11 cellular contexts compared by ENCODE assay signal in genomic region chr4:70714061-70714468, GRCh38. TPM values are rescaled to one million over a fixed set of nuclear protein-coding genes. Genes with fewer than 3 reads are reported as not detected.
DNase-seq lines count a peak whose midpoint lies in the region; ATAC-seq, FAIRE-seq and TF ChIP-seq lines count a peak whose summit lies in the region.
"Had no signal": no experiment of that assay in that cellular context is flagged by ENCODE, and none has a peak within 500 bp of the region (broad histone marks: within the 10 kb centered on the region; RNA-seq: fewer than 3 reads in every experiment).

No MANE protein-coding gene starts in this region.

- peaks cover 13 to 60% (median 52%) of the 10 kb centered on the region in 4 donors for H3K4me1 Mint-ChIP-seq in naive thymus-derived CD8-positive, alpha-beta T cell

- CTCF ChIA-PET in HepG2 (lab: Yijun Ruan, JAX; ENCODE audit: low intra/inter-chr PET ratio, low total read pairs) (no interaction called here), PC-9 (lab: Charles Lee) (no interaction called here)

- no peaks in the 10 kb centered on the region for H3F3A ChIP-seq in GM23248 (ENCODE audit: insufficient read depth)
- H3F3A ChIP-seq in PC-9 (ENCODE audit: insufficient read depth, low read depth) = peaks cover 4% of the 10 kb centered on the region; the same call in 1 of the 2 replicates

- in situ Hi-C loops in GM23248 (cut with MboI) (no loop called here), HepG2 (cut with HindIII; ENCODE audit: extremely low pct_ligation_motif_present, low pct_unique_long_range_greater_than_20kb) (no loop called here)

- H3K4me2 ChIP-seq in GM23248 (ENCODE audit: unreplicated experiment) (no peak overlapping the region), HepG2 (ENCODE audit: low read depth, low read length) (peak overlapping the region; percentile 55), PC-9 (no peak overlapping the region)

- H3K36me3 ChIP-seq in GM23248 (ENCODE audit: low read depth) = no peaks in the 10 kb centered on the region
- H3K36me3 ChIP-seq in KOPT-K1 (ENCODE audit: insufficient read depth, low read length) = no peaks in the 10 kb centered on the region
- H3K36me3 ChIP-seq in HepG2 (replicated peaks in 1 of 2; ENCODE audit: control insufficient read depth in 1 of 2, insufficient read depth in 2 of 2, low read length in 2 of 2) = no peaks in the 10 kb centered on the region
- H3K36me3 ChIP-seq in PC-9 (ENCODE audit: low read depth) = no peaks in the 10 kb centered on the region

- H4K20me1 ChIP-seq in GM23248 (ENCODE audit: insufficient read depth) (no peaks in the 10 kb centered on the region), HepG2 (ENCODE audit: insufficient read depth, low read length) (no peaks in the 10 kb centered on the region), PC-9 (ENCODE audit: insufficient read depth) (no peaks in the 10 kb centered on the region)

- H3K36me3 Mint-ChIP-seq in naive thymus-derived CD8-positive, alpha-beta T cell = no peaks in the 10 kb centered on the region
- H3K36me3 Mint-ChIP-seq: natural killer cell had no signal

- H3K9me3 ChIP-seq in GM23248 (ENCODE audit: low read depth) = no peaks in the 10 kb centered on the region
- H3K9me3 ChIP-seq in KOPT-K1 (ENCODE audit: insufficient read depth, low read length, poor library complexity, severe bottlenecking) = no peaks in the 10 kb centered on the region
- no peaks in the 10 kb centered on the region for H3K9me3 ChIP-seq in HepG2 (ENCODE audit: low read length)
- no peaks in the 10 kb centered on the region for H3K9me3 ChIP-seq in PC-9 (ENCODE audit: insufficient read depth, low read depth)

- no peaks in the 10 kb centered on the region for H3K9me3 Mint-ChIP-seq in naive thymus-derived CD8-positive, alpha-beta T cell
- H3K9me3 Mint-ChIP-seq: natural killer cell had no signal

- TF ChIP-seq EP300 in HepG2 (IDR thresholded peaks at IDR 0.05; ENCODE audit: low read depth in 2 of 2, low read length in 2 of 2) (no peak), HepG2 (CRISPR knock-in tag; IDR thresholded peaks at IDR 0.05; ENCODE audit: borderline replicate concordance) (0 out of 2 replicates have a peak, but pooled peaks have one; percentile 40)

- no peak for TF ChIP-seq CTCF in HepG2 (CRISPR knock-in tag; IDR thresholded peaks at IDR 0.05)
- no peak for TF ChIP-seq CTCF in PC-9 (conservative IDR thresholded peaks at IDR 0.05)

- ATAC-seq in GM18502 (IDR thresholded peaks at IDR 0.05; ENCODE audit: poor library complexity, unreplicated experiment) (peak; percentile 38), HepG2 (peak; percentile 95)
- ATAC-seq in naive thymus-derived CD8-positive, alpha-beta T cell = no peak

- DNase-seq in GM23248 = peak; percentile 25
- DNase-seq in HepG2 (ENCODE audit: low spot score) = peak; percentile 75
- no peak for DNase-seq in NCI-H446 (lab: John Stamatoyannopoulos, UW)
- DNase-seq in naive thymus-derived CD8-positive, alpha-beta T cell = no peak
- DNase-seq in PC-9 = no peak
- DNase-seq in activated CD8-positive, alpha-beta memory T cell treated with anti-CD3 and anti-CD28 coated beads for 24 hours = no peak
- DNase-seq: natural killer cell had no signal

- H3K4me3 ChIP-seq in GM23248 = no peak overlapping the region
- peak overlapping the region in 1 of 3 experiments; percentile 32; a peak in 1 of 6 replicates for H3K4me3 ChIP-seq in HepG2 (replicated peaks in 1 of 3; ENCODE audit: insufficient read depth in 1 of 3, low read depth in 2 of 3, low read length in 3 of 3)
- H3K4me3 ChIP-seq in PC-9 = no peak overlapping the region

- no peak for TF ChIP-seq RAD21 in HepG2 (CRISPR knock-in tag; IDR thresholded peaks at IDR 0.05)

- H3K9me2 ChIP-seq in GM23248 (ENCODE audit: insufficient read depth) (no peaks in the 10 kb centered on the region), PC-9 (ENCODE audit: insufficient read depth) (no peaks in the 10 kb centered on the region)

- no peak overlapping the region for H3K9ac ChIP-seq in GM23248
- no peak overlapping the region for H3K9ac ChIP-seq in HepG2 (ENCODE audit: insufficient read depth, low read depth, low read length)

- H2AFZ ChIP-seq in GM23248 (no peak overlapping the region), HepG2 (ENCODE audit: low read length) (no peak overlapping the region), PC-9 (no peak overlapping the region)

- BruUV-seq in HepG2 (replicated peaks; lab: Mats Ljungman, UMichigan) (no TSS peak), PC-9 (replicated peaks; lab: Mats Ljungman, UMichigan) (no TSS peak)

- peak; percentile 67 for FAIRE-seq in HepG2 (lab: Jason Lieb, UNC)
- FAIRE-seq: TTC549 had no signal

- intact Hi-C loops in HepG2 (cut with micrococcal nuclease; ENCODE audit: unreplicated experiment) = no loop called here
- intact Hi-C loops in PC-9 (cut with micrococcal nuclease; ENCODE audit: unreplicated experiment) = no loop called here

- H3K27ac Mint-ChIP-seq in naive thymus-derived CD8-positive, alpha-beta T cell = peak overlapping the region in 2 of 10 donors; percentile 24 to 70
- H3K27ac Mint-ChIP-seq: natural killer cell had no signal

- no peak overlapping the region for H3K4me3 Mint-ChIP-seq in naive thymus-derived CD8-positive, alpha-beta T cell
- H3K4me3 Mint-ChIP-seq: natural killer cell had no signal

- H3K27ac ChIP-seq in GM23248 = no peak overlapping the region
- peak overlapping the region; percentile 62 for H3K27ac ChIP-seq in KOPT-K1 (ENCODE audit: low read depth, low read length, poor library complexity, severe bottlenecking)
- peak overlapping the region; percentile 57 for H3K27ac ChIP-seq in HepG2 (ENCODE audit: extremely low read length, insufficient read depth, low read length)
- no peak overlapping the region for H3K27ac ChIP-seq in PC-9

- H3K4me1 ChIP-seq in GM23248 (ENCODE audit: insufficient read depth) (no peaks in the 10 kb centered on the region), HepG2 (ENCODE audit: insufficient read depth, low read length) (peaks cover 79% of the 10 kb centered on the region), PC-9 (replicated peaks; ENCODE audit: insufficient read depth) (peaks cover 7% of the 10 kb centered on the region)

- TF ChIP-seq POLR2A in HepG2 (IDR thresholded peaks at IDR 0.05; ENCODE audit: insufficient read depth in 1 of 2, low read depth in 2 of 2, low read length in 2 of 2) = no peak

- 89 to 95% methylated on average over 3 of the region's 3 CpGs for WGBS in GM23248 (ENCODE audit: low coverage in 1 of 2, low lambda C conversion rate in 2 of 2, missing lambda C conversion rate in 2 of 2), 2 experiments
- 1% methylated on average over 3 of the region's 3 CpGs for WGBS in HepG2 (ENCODE audit: low lambda C conversion rate)

- POLR2A ChIA-PET in HepG2 (lab: Yijun Ruan, JAX) = interaction anchor here (1.6 kb wide), 1 partner anchor 10 kb away, joined by 8 read pairs; no protein-coding TSS in a partner anchor
- POLR2A ChIA-PET in naive thymus-derived CD8-positive, alpha-beta T cell (lab: Charles Lee) = interaction anchor here (0.8 kb wide), 1 partner anchor 27 kb away, joined by 4 read pairs; no protein-coding TSS in a partner anchor
- POLR2A ChIA-PET in PC-9 (lab: Charles Lee; ENCODE audit: unreplicated experiment) = no interaction called here

- H3K79me2 ChIP-seq in GM23248 (ENCODE audit: insufficient read depth) (peaks cover 97% of the 10 kb centered on the region), HepG2 (ENCODE audit: insufficient read depth, low read length) (peaks cover 28% of the 10 kb centered on the region), PC-9 (ENCODE audit: low read depth) (peaks cover 14% of the 10 kb centered on the region)

- H3K27me3 ChIP-seq in GM23248 (replicated peaks; ENCODE audit: insufficient read depth) (no peaks in the 10 kb centered on the region), HepG2 (ENCODE audit: control insufficient read depth in 1 of 2, insufficient read depth in 2 of 2, low read length in 2 of 2) (no peaks in the 10 kb centered on the region), PC-9 (ENCODE audit: insufficient read depth, low read depth) (no peaks in the 10 kb centered on the region)

- no peaks in the 10 kb centered on the region for H3K27me3 Mint-ChIP-seq in naive thymus-derived CD8-positive, alpha-beta T cell

RNA-seq across cellular contexts. Expression of gene RUFY3, which starts 7.7 kb away (rescaled TPM):
- 24.0 and 36.2 TPM in 2 replicates for total RNA-seq in GM23248 (2014; rRNA removed; shearing (Covaris generic))
- polyA plus RNA-seq in GM23248 (2016; fragmentation: Nextera tagmentation; extraction: Ambion mirVana) = 12.9 and 13.5 TPM in 2 replicates
- total RNA-seq in HepG2 (2016; rRNA removed; fragmentation: Illumina TruSeq; extraction: Trizol) = 21.3 and 25.3 TPM in 2 replicates
- 19.0 and 22.8 TPM in 2 replicates for total RNA-seq in HepG2 (2016; cell fraction: cytosol; rRNA removed; fragmentation: Illumina TruSeq; extraction: Trizol; ENCODE audit: low read depth)
- total RNA-seq in HepG2 (2016; cell fraction: insoluble cytoplasmic fraction; rRNA removed; fragmentation: Illumina TruSeq; extraction: Trizol) = 17.5 and 24.4 TPM in 2 replicates
- total RNA-seq in HepG2 (2016; cell fraction: membrane; rRNA removed; fragmentation: Illumina TruSeq; extraction: Trizol) = 10.5 and 13.3 TPM in 2 replicates
- total RNA-seq in HepG2 (2016; cell fraction: nucleus; rRNA removed; fragmentation: Illumina TruSeq; extraction: Trizol) = 37.3 and 46.8 TPM in 2 replicates
- polyA plus RNA-seq in HepG2 (2011; rRNA removed) = 17.9 and 19.9 TPM in 2 replicates
- 4.1 and 7.8 TPM in 2 replicates for polyA plus RNA-seq in HepG2 (2011; cell fraction: cytosol; rRNA removed)
- polyA plus RNA-seq in HepG2 (2011; cell fraction: nucleus; rRNA removed) = 21.0 and 24.2 TPM in 2 replicates
- polyA plus RNA-seq in HepG2 (2012) = 13.1 and 13.2 TPM in 2 replicates
- 1.9 and 2.2 TPM in 2 replicates for polyA plus RNA-seq in HepG2 (2016; cell fraction: cytosol; fragmentation: Illumina TruSeq; extraction: Trizol; ENCODE audit: low read depth)
- polyA plus RNA-seq in HepG2 (2016; cell fraction: insoluble cytoplasmic fraction; fragmentation: Illumina TruSeq; extraction: Trizol; ENCODE audit: low read depth) = 13.1 and 13.9 TPM in 2 replicates
- 5.0 and 6.4 TPM in 2 replicates for polyA plus RNA-seq in HepG2 (2016; cell fraction: membrane; fragmentation: Illumina TruSeq; extraction: Trizol; ENCODE audit: low read depth)
- 48.1 and 50.4 TPM in 2 replicates for polyA plus RNA-seq in HepG2 (2016; cell fraction: nucleus; fragmentation: Illumina TruSeq; extraction: Trizol; ENCODE audit: insufficient read depth, low read depth)
- 4.8 and 10.2 TPM in 2 replicates for polyA minus RNA-seq in HepG2 (2011; rRNA and poly(A)+ RNA removed; ENCODE audit: low replicate concordance)
- 9.5 and 10.0 TPM in 2 replicates for polyA minus RNA-seq in HepG2 (2011; cell fraction: cytosol; rRNA and poly(A)+ RNA removed)
- 53.9 and 54.2 TPM in 2 replicates for polyA minus RNA-seq in HepG2 (2011; cell fraction: nucleus; rRNA and poly(A)+ RNA removed)
- 10 to 100 TPM; 41.9 to 42.9 TPM for total RNA-seq in naive thymus-derived CD8-positive, alpha-beta T cell
- polyA plus RNA-seq in naive thymus-derived CD8-positive, alpha-beta T cell = 1 to 10 TPM; 8.4 to 9.3 (median 8.6) TPM
- total RNA-seq in PC-9 (2021) = 22.8 and 23.6 TPM in 2 replicates

RNA-seq across cellular contexts. Expression of gene UTP3, which starts 25.7 kb away (rescaled TPM):
- total RNA-seq in GM23248 (2014; rRNA removed; shearing (Covaris generic)) = 22.8 and 27.1 TPM in 2 replicates
- polyA plus RNA-seq in GM23248 (2016; fragmentation: Nextera tagmentation; extraction: Ambion mirVana) (17.8 and 19.2 TPM in 2 replicates), HepG2 (2011; rRNA removed) (6.4 and 6.9 TPM in 2 replicates)
- total RNA-seq in HepG2 (2016; rRNA removed; fragmentation: Illumina TruSeq; extraction: Trizol) (19.5 and 27.5 TPM in 2 replicates), PC-9 (2021) (15.1 and 16.4 TPM in 2 replicates)
- total RNA-seq in HepG2 (2016; cell fraction: cytosol; rRNA removed; fragmentation: Illumina TruSeq; extraction: Trizol; ENCODE audit: low read depth) = 2.4 and 3.1 TPM in 2 replicates
- 21.0 and 26.4 TPM in 2 replicates for total RNA-seq in HepG2 (2016; cell fraction: insoluble cytoplasmic fraction; rRNA removed; fragmentation: Illumina TruSeq; extraction: Trizol)
- 5.4 and 6.2 TPM in 2 replicates for total RNA-seq in HepG2 (2016; cell fraction: membrane; rRNA removed; fragmentation: Illumina TruSeq; extraction: Trizol)
- 14.5 and 15.6 TPM in 2 replicates for total RNA-seq in HepG2 (2016; cell fraction: nucleus; rRNA removed; fragmentation: Illumina TruSeq; extraction: Trizol)
- polyA plus RNA-seq in HepG2 (2011; cell fraction: cytosol; rRNA removed) = 6.7 and 8.2 TPM in 2 replicates
- 4.0 and 5.3 TPM in 2 replicates for polyA plus RNA-seq in HepG2 (2011; cell fraction: nucleus; rRNA removed)
- polyA plus RNA-seq in HepG2 (2012) = 15.6 and 19.2 TPM in 2 replicates
- 2.3 and 2.4 TPM in 2 replicates for polyA plus RNA-seq in HepG2 (2016; cell fraction: cytosol; fragmentation: Illumina TruSeq; extraction: Trizol; ENCODE audit: low read depth)
- 38.1 and 40.4 TPM in 2 replicates for polyA plus RNA-seq in HepG2 (2016; cell fraction: insoluble cytoplasmic fraction; fragmentation: Illumina TruSeq; extraction: Trizol; ENCODE audit: low read depth)
- 4.2 and 4.7 TPM in 2 replicates for polyA plus RNA-seq in HepG2 (2016; cell fraction: membrane; fragmentation: Illumina TruSeq; extraction: Trizol; ENCODE audit: low read depth)
- 17.1 and 19.6 TPM in 2 replicates for polyA plus RNA-seq in HepG2 (2016; cell fraction: nucleus; fragmentation: Illumina TruSeq; extraction: Trizol; ENCODE audit: insufficient read depth, low read depth)
- 1.8 and 3.3 TPM in 2 replicates for polyA minus RNA-seq in HepG2 (2011; rRNA and poly(A)+ RNA removed; ENCODE audit: low replicate concordance)
- polyA minus RNA-seq in HepG2 (2011; cell fraction: cytosol; rRNA and poly(A)+ RNA removed) = 3.5 and 3.7 TPM in 2 replicates
- 7.6 and 9.1 TPM in 2 replicates for polyA minus RNA-seq in HepG2 (2011; cell fraction: nucleus; rRNA and poly(A)+ RNA removed)
- total RNA-seq in naive thymus-derived CD8-positive, alpha-beta T cell = 10 to 100 TPM; 44.5 to 44.7 TPM
- 10 to 100 TPM in 2 of 3 donors, 1 to 10 TPM in 1; 9.7 to 20.3 (median 13.9) TPM for polyA plus RNA-seq in naive thymus-derived CD8-positive, alpha-beta T cell

RNA-seq across cellular contexts. Expression of gene JCHAIN, which starts 47.8 kb away (rescaled TPM):
- 2.3 and 3.0 TPM in 2 replicates for total RNA-seq in GM23248 (2014; rRNA removed; shearing (Covaris generic))
- polyA plus RNA-seq in GM23248 (2016; fragmentation: Nextera tagmentation; extraction: Ambion mirVana) (4.7 and 4.9 TPM in 2 replicates), HepG2 (2011; rRNA removed) (not detected in 2 replicates)
- total RNA-seq in HepG2 (2016; rRNA removed; fragmentation: Illumina TruSeq; extraction: Trizol) (not detected in 2 replicates), PC-9 (2021) (not detected in 2 replicates)
- not detected in 2 replicates for total RNA-seq in HepG2 (2016; cell fraction: cytosol; rRNA removed; fragmentation: Illumina TruSeq; extraction: Trizol; ENCODE audit: low read depth)
- not detected in 2 replicates for total RNA-seq in HepG2 (2016; cell fraction: insoluble cytoplasmic fraction; rRNA removed; fragmentation: Illumina TruSeq; extraction: Trizol)
- total RNA-seq in HepG2 (2016; cell fraction: membrane; rRNA removed; fragmentation: Illumina TruSeq; extraction: Trizol) = not detected in 2 replicates
- total RNA-seq in HepG2 (2016; cell fraction: nucleus; rRNA removed; fragmentation: Illumina TruSeq; extraction: Trizol) = not detected in 2 replicates
- polyA plus RNA-seq in HepG2 (2011; cell fraction: cytosol; rRNA removed) = 0.13 TPM in 1 of 2 replicates, not detected in the other
- polyA plus RNA-seq in HepG2 (2011; cell fraction: nucleus; rRNA removed) = not detected in 2 replicates
- not detected in 2 replicates for polyA plus RNA-seq in HepG2 (2012)
- not detected in 2 replicates for polyA plus RNA-seq in HepG2 (2016; cell fraction: cytosol; fragmentation: Illumina TruSeq; extraction: Trizol; ENCODE audit: low read depth)
- polyA plus RNA-seq in HepG2 (2016; cell fraction: insoluble cytoplasmic fraction; fragmentation: Illumina TruSeq; extraction: Trizol; ENCODE audit: low read depth) = not detected in 2 replicates
- not detected in 2 replicates for polyA plus RNA-seq in HepG2 (2016; cell fraction: membrane; fragmentation: Illumina TruSeq; extraction: Trizol; ENCODE audit: low read depth)
- polyA plus RNA-seq in HepG2 (2016; cell fraction: nucleus; fragmentation: Illumina TruSeq; extraction: Trizol; ENCODE audit: insufficient read depth, low read depth) = not detected in 2 replicates
- polyA minus RNA-seq in HepG2 (2011; rRNA and poly(A)+ RNA removed; ENCODE audit: low replicate concordance) = 0.44 TPM in 1 of 2 replicates, not detected in the other
- not detected in 2 replicates for polyA minus RNA-seq in HepG2 (2011; cell fraction: cytosol; rRNA and poly(A)+ RNA removed)
- not detected in 2 replicates for polyA minus RNA-seq in HepG2 (2011; cell fraction: nucleus; rRNA and poly(A)+ RNA removed)
- total RNA-seq in naive thymus-derived CD8-positive, alpha-beta T cell = 1 to 10 TPM; 4.7 to 6.9 TPM
- 1 to 10 TPM in 2 of 3 donors, under 1 TPM in 1; 0.17 to 3.1 (median 2.7) TPM for polyA plus RNA-seq in naive thymus-derived CD8-positive, alpha-beta T cell
- total RNA-seq: temporal lobe had no signal

Comparison
In these comparisons a context has a peak if more than half of its experiments do, and no peak if none do; other contexts are left out.
1. ATAC-seq: peak in GM18502 (single experiment) and HepG2 (single experiment); none in naive thymus-derived CD8-positive, alpha-beta T cell (0 of 2).
2. DNase-seq: peak in GM23248 (single experiment) and HepG2 (single experiment); none in NCI-H446 (0 of 2), naive thymus-derived CD8-positive, alpha-beta T cell (0 of 10), PC-9 (0 of 2) and activated CD8-positive, alpha-beta memory T cell treated with anti-CD3 and anti-CD28 coated beads for 24 hours (single experiment).
3. H3K27ac ChIP-seq: peak in KOPT-K1 (single experiment) and HepG2 (single experiment); none in GM23248 (single experiment) and PC-9 (single experiment).